ENCODE assay signal across 10 cellular contexts in the genomic region with DNA sequence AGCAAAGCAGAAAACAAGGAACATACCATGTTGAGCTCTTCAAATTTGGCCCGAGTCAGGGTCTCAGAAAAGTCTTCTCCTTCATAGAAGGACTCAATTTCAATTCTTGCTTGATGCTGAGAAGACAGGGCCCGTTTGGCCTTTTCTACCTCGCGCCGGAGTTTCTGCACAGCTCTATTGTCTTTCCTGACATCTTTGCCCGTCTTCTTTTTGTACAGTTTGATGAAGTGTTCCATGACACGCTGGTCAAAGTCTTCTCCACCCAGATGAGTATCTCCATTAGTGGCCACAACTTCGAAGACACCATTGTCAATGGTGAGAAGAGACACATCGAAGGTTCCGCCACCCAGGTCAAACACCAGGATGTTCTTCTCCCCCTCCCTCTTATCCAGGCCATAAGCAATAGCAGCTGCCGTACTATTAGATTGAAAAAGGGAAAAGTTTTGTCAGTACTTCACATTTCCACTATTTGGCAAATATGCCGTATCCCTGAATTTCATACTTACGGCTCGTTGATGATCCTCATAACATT. TPM values are rescaled to one million over a fixed set of nuclear protein-coding genes. Genes with fewer than 3 reads are reported as not detected.
DNase-seq lines count a peak whose midpoint lies in the region; ATAC-seq, FAIRE-seq and TF ChIP-seq lines count a peak whose summit lies in the region.
"Had no signal": no experiment of that assay in that cellular context is flagged by ENCODE, and none has a peak within 500 bp of the region (broad histone marks: within the 10 kb centered on the region; RNA-seq: fewer than 3 reads in every experiment).

No MANE protein-coding gene starts in this region.

- no peak overlapping the region for H2AFZ ChIP-seq in K562 (ENCODE audit: low read depth, low read length)

- H3K27ac ChIP-seq in right atrium auricular region (no peak overlapping the region), K562 (ENCODE audit: extremely low read depth, low read depth, low read length) (peak overlapping the region; percentile 52), esophagus squamous epithelium (no peak overlapping the region)

- no peaks in the 10 kb centered on the region for H3K27me3 Mint-ChIP-seq in memory B cell

- H3K4me2 ChIP-seq in K562 (ENCODE audit: insufficient read depth, low read length) = peak overlapping the region; percentile 97

- H3K4me1 Mint-ChIP-seq in memory B cell = peaks cover 32% of the 10 kb centered on the region

- WGBS in K562 (ENCODE audit: insufficient coverage, low coverage, missing lambda C conversion rate) = 17% methylated on average over 14 of the region's 14 CpGs
- WGBS in esophagus squamous epithelium, 2 donors = 75 to 83% methylated on average over 14 of the region's 14 CpGs
- 77 to 85% methylated on average over 14 of the region's 14 CpGs for WGBS in lower leg skin, 2 donors

- TF ChIP-seq POLR2A in K562 (conservative IDR thresholded peaks at IDR 0.05) (no peak), esophagus squamous epithelium (IDR thresholded peaks at IDR 0.05) (no peak), lower leg skin (IDR thresholded peaks at IDR 0.05) (no peak)

- H3K9me1 ChIP-seq in K562 (ENCODE audit: control insufficient read depth, insufficient read depth, low read length) = no peaks in the 10 kb centered on the region

- H4K20me1 ChIP-seq in K562 (replicated peaks; ENCODE audit: control insufficient read depth, insufficient read depth, low read length) = peaks cover 60% of the 10 kb centered on the region

- H3K36me3 Mint-ChIP-seq in memory B cell = peaks cover 22% of the 10 kb centered on the region

- DNase-seq in right atrium auricular region (ENCODE audit: low spot score) = no peak
- DNase-seq in left cardiac atrium = no peak
- DNase-seq in K562 (ENCODE audit: extremely low read depth in 1 of 4, low spot score in 3 of 4) = peak in 1 of 4 experiments; percentile 19
- no peak for DNase-seq in memory B cell (ENCODE audit: low spot score in 2 of 2)
- no peak for DNase-seq in activated gamma-delta T cell treated with Interleukin-2 at 50 U/mL for 16 hours
- DNase-seq in esophagus squamous epithelium (lab: John Stamatoyannopoulos, UW) = no peak
- DNase-seq in lower leg skin (ENCODE audit: low spot score in 2 of 2) = no peak
- DNase-seq: NCI-H510A had no signal

- H3K9ac ChIP-seq in K562 (ENCODE audit: insufficient read depth in 1 of 2, low read depth in 2 of 2, low read length in 2 of 2) = peak overlapping the region; percentile 84 to 96; a peak in 3 of 4 replicates

- peak overlapping the region; percentile 91 to 97 for H3K4me3 ChIP-seq in right atrium auricular region
- H3K4me3 ChIP-seq in K562 = peak overlapping the region; percentile 92
- peak overlapping the region in 2 of 4 donors; percentile 86 to 97 for H3K4me3 ChIP-seq in esophagus squamous epithelium
- no peak overlapping the region for H3K4me3 ChIP-seq in lower leg skin (ENCODE audit: low read depth, poor library complexity, severe bottlenecking)

- no peak for ATAC-seq in left cardiac atrium
- no peak for ATAC-seq in K562
- ATAC-seq in memory B cell (ENCODE audit: low read depth) = no peak
- ATAC-seq in GM21390 (IDR thresholded peaks at IDR 0.05; ENCODE audit: unreplicated experiment) = no peak

- no TSS peak for BruUV-seq in K562 (replicated peaks; lab: Mats Ljungman, UMichigan)

- in situ Hi-C loops in K562 (cut with MboI) = no loop called here

- H3K79me2 ChIP-seq in K562 (ENCODE audit: control insufficient read depth, insufficient read depth, low read length) = peaks cover 70% of the 10 kb centered on the region

- no peak for TF ChIP-seq RAD21 in K562 (CRISPR knock-in tag; conservative IDR thresholded peaks at IDR 0.05 in 1 of 2, IDR thresholded peaks at IDR 0.05 in 1 of 2)

- H3K9me3 ChIP-seq in right atrium auricular region (no peaks in the 10 kb centered on the region), K562 (replicated peaks; ENCODE audit: control insufficient read depth, insufficient read depth, low read depth, low read length) (no peaks in the 10 kb centered on the region), esophagus squamous epithelium (no peaks in the 10 kb centered on the region)
- H3K9me3 ChIP-seq: neutrophil had no signal

- no peak for TF ChIP-seq CTCF in right atrium auricular region (IDR thresholded peaks at IDR 0.05)
- TF ChIP-seq CTCF in K562 (IDR thresholded peaks at IDR 0.05 in 2 of 3, conservative IDR thresholded peaks at IDR 0.05 in 1 of 3; ENCODE audit: insufficient read depth in 2 of 3, low read depth in 1 of 3, low read length in 3 of 3) = no peak
- TF ChIP-seq CTCF in esophagus squamous epithelium (IDR thresholded peaks at IDR 0.05) = no peak
- TF ChIP-seq CTCF in lower leg skin (IDR thresholded peaks at IDR 0.05) = no peak

- H3K4me3 Mint-ChIP-seq in memory B cell = peak overlapping the region; percentile 41

- H3K9me3 Mint-ChIP-seq in memory B cell = no peaks in the 10 kb centered on the region

- H3K27ac Mint-ChIP-seq in memory B cell = peak overlapping the region; percentile 74

- H3K36me3 ChIP-seq in right atrium auricular region (peaks cover 67% of the 10 kb centered on the region), K562 (ENCODE audit: control insufficient read depth, insufficient read depth, low read length) (peaks cover 67% of the 10 kb centered on the region), esophagus squamous epithelium (peaks cover 28 to 58% (median 45%) of the 10 kb centered on the region in 3 donors)

- H3K4me1 ChIP-seq in right atrium auricular region = peaks cover 0 to 63% of the 10 kb centered on the region in 2 donors
- H3K4me1 ChIP-seq in K562 (replicated peaks in 1 of 2; ENCODE audit: control insufficient read depth in 2 of 2, insufficient read depth in 2 of 2, low read length in 2 of 2) = peaks cover 19 to 31% of the 10 kb centered on the region in 2 experiments; a peak in 4 of 5 replicates
- peaks cover 21 to 77% (median 46%) of the 10 kb centered on the region in 3 donors for H3K4me1 ChIP-seq in esophagus squamous epithelium

- H3K27me3 ChIP-seq in right atrium auricular region (no peaks in the 10 kb centered on the region), K562 (ENCODE audit: control insufficient read depth in 2 of 2, insufficient read depth in 2 of 2, low read length in 2 of 2) (no peaks in the 10 kb centered on the region; a peak in 1 of 5 replicates), esophagus squamous epithelium (no peaks in the 10 kb centered on the region)
- H3K27me3 ChIP-seq: neutrophil had no signal

- TF ChIP-seq EP300 in K562 (IDR thresholded peaks at IDR 0.05; ENCODE audit: low read length) = no peak

- no peak for FAIRE-seq in K562 (lab: Jason Lieb, UNC)

- CTCF ChIA-PET in K562 (lab: Yijun Ruan, JAX; ENCODE audit: low intra/inter-chr PET ratio) = no interaction called here

- POLR2A ChIA-PET in K562 (lab: Yijun Ruan, JAX) = interaction anchor here (0.7 to 6.2 kb wide), 8 partner anchors 15 to 130 kb away, joined by 3 to 75 read pairs (median 4); no protein-coding TSS in a partner anchor

- intact Hi-C loops in left cardiac atrium (cut with DNase I) = loop anchor here in 1 of 2 donors (10.0 kb wide), 1 partner anchor 56 kb away; no protein-coding TSS in a partner anchor
- intact Hi-C loops in K562 (cut with micrococcal nuclease) = no loop called here
- intact Hi-C loops in esophagus squamous epithelium (cut with DNase I) = no loop called here
- intact Hi-C loops in lower leg skin (cut with DNase I; ENCODE audit: low total_unique reads) = no loop called here

RNA-seq across cellular contexts. Expression of a gene that starts 2.2 kb away (rescaled TPM):
- 100 to 1,000 TPM; 128 to 162 TPM for total RNA-seq in right atrium auricular region
- 100 to 1,000 TPM; 273 to 342 TPM for total RNA-seq in left cardiac atrium
- total RNA-seq in K562 (2011; cell fraction: chromatin; rRNA removed; ENCODE audit: low replicate concordance) = 366 and 632 TPM in 2 replicates
- total RNA-seq in K562 (2011; cell fraction: nucleolus; rRNA removed) = 590 and 687 TPM in 2 replicates
- total RNA-seq in K562 (2011; cell fraction: nucleoplasm; rRNA removed) = 558 and 752 TPM in 2 replicates
- 96.5 and 110 TPM in 2 replicates for total RNA-seq in K562 (2014; rRNA removed)
- total RNA-seq in K562 (2014; rRNA removed; fragmentation: Illumina TruSeq; extraction: Trizol) = 64.8 and 71.7 TPM in 2 replicates
- 54.3 and 55.1 TPM in 2 replicates for total RNA-seq in K562 (2015; rRNA removed; fragmentation: Illumina TruSeq; extraction: Trizol)
- total RNA-seq in K562 (2021) = 215 and 223 TPM in 2 replicates
- polyA plus RNA-seq in K562 (2011; rRNA removed) = 124 and 160 TPM in 2 replicates
- polyA plus RNA-seq in K562 (2011; cell fraction: cytosol; rRNA removed) = 64.7 and 120 TPM in 2 replicates
- 65.0 and 135 TPM in 2 replicates for polyA plus RNA-seq in K562 (2011; cell fraction: nucleus; rRNA removed)
- polyA plus RNA-seq in K562 (2012) = 209 and 415 TPM in 2 replicates
- 222 and 265 TPM in 2 replicates for polyA plus RNA-seq in K562 (2014; fragmentation: Illumina TruSeq; extraction: Trizol)
- polyA plus RNA-seq in K562 (2014; fragmentation: Nextera tagmentation; extraction: Ambion mirVana) = 100 to 1,000 TPM in 1 of 2 experiments, 10 to 100 TPM in 1; 48.0 to 113 TPM
- 156 and 169 TPM in 2 replicates for polyA plus RNA-seq in K562 (2014; rRNA removed)
- 183 and 250 TPM in 2 replicates for polyA minus RNA-seq in K562 (2011; rRNA and poly(A)+ RNA removed)
- polyA minus RNA-seq in K562 (2011; cell fraction: cytosol; rRNA and poly(A)+ RNA removed) = 152 and 186 TPM in 2 replicates
- 35.9 and 116 TPM in 2 replicates for polyA minus RNA-seq in K562 (2011; cell fraction: nucleus; rRNA and poly(A)+ RNA removed)
- total RNA-seq in esophagus squamous epithelium = 100 to 1,000 TPM in 2 of 4 donors, 10 to 100 TPM in 2; 84.1 to 178 (median 132) TPM
- 10 to 100 TPM; 55.9 to 72.3 (median 65.7) TPM for total RNA-seq in lower leg skin

RNA-seq across cellular contexts. Expression of a gene that starts 22.6 kb away (rescaled TPM):
- total RNA-seq in right atrium auricular region = 10 to 100 TPM; 26.0 to 30.5 TPM
- 10 to 100 TPM; 30.7 to 36.8 TPM for total RNA-seq in left cardiac atrium
- total RNA-seq in K562 (2011; cell fraction: chromatin; rRNA removed; ENCODE audit: low replicate concordance) = 147 and 326 TPM in 2 replicates
- total RNA-seq in K562 (2011; cell fraction: nucleolus; rRNA removed) = 62.2 and 74.2 TPM in 2 replicates
- total RNA-seq in K562 (2011; cell fraction: nucleoplasm; rRNA removed) = 130 and 154 TPM in 2 replicates
- 45.3 and 46.0 TPM in 2 replicates for total RNA-seq in K562 (2014; rRNA removed)
- total RNA-seq in K562 (2014; rRNA removed; fragmentation: Illumina TruSeq; extraction: Trizol) = 66.1 and 71.7 TPM in 2 replicates
- total RNA-seq in K562 (2015; rRNA removed; fragmentation: Illumina TruSeq; extraction: Trizol) = 52.8 and 56.8 TPM in 2 replicates
- total RNA-seq in K562 (2021) = 62.1 and 65.6 TPM in 2 replicates
- 36.3 TPM in 2 replicates for polyA plus RNA-seq in K562 (2011; rRNA removed)
- polyA plus RNA-seq in K562 (2011; cell fraction: cytosol; rRNA removed) = 12.1 and 18.4 TPM in 2 replicates
- 43.5 and 52.1 TPM in 2 replicates for polyA plus RNA-seq in K562 (2011; cell fraction: nucleus; rRNA removed)
- polyA plus RNA-seq in K562 (2012) = 24.5 and 24.6 TPM in 2 replicates
- 40.7 and 45.5 TPM in 2 replicates for polyA plus RNA-seq in K562 (2014; fragmentation: Illumina TruSeq; extraction: Trizol)
- 10 to 100 TPM in 1 of 2 experiments, 1 to 10 TPM in 1; 9.5 to 12.0 TPM for polyA plus RNA-seq in K562 (2014; fragmentation: Nextera tagmentation; extraction: Ambion mirVana)
- 25.7 and 28.6 TPM in 2 replicates for polyA plus RNA-seq in K562 (2014; rRNA removed)
- 96.0 and 122 TPM in 2 replicates for polyA minus RNA-seq in K562 (2011; rRNA and poly(A)+ RNA removed)
- 42.0 and 47.0 TPM in 2 replicates for polyA minus RNA-seq in K562 (2011; cell fraction: cytosol; rRNA and poly(A)+ RNA removed)
- polyA minus RNA-seq in K562 (2011; cell fraction: nucleus; rRNA and poly(A)+ RNA removed) = 42.1 and 80.3 TPM in 2 replicates
- 10 to 100 TPM; 34.8 to 65.4 (median 44.1) TPM for total RNA-seq in esophagus squamous epithelium
- total RNA-seq in lower leg skin = 10 to 100 TPM; 50.9 to 79.0 (median 53.4) TPM

RNA-seq across cellular contexts. Expression of a gene that starts 38.6 kb away (rescaled TPM):
- total RNA-seq in right atrium auricular region (10 to 100 TPM in 1 of 2 donors, 1 to 10 TPM in 1; 7.5 to 12.1 TPM), left cardiac atrium (10 to 100 TPM in 1 of 2 donors, 1 to 10 TPM in 1; 8.3 to 10.0 TPM), K562 (2014; rRNA removed) (38.3 and 52.9 TPM in 2 replicates), K562 (2014; rRNA removed; fragmentation: Illumina TruSeq; extraction: Trizol) (46.6 and 50.3 TPM in 2 replicates), K562 (2015; rRNA removed; fragmentation: Illumina TruSeq; extraction: Trizol) (47.5 and 49.4 TPM in 2 replicates), K562 (2021) (47.4 and 51.5 TPM in 2 replicates), esophagus squamous epithelium (10 to 100 TPM; 12.5 to 23.0 (median 15.0) TPM), lower leg skin (10 to 100 TPM; 12.3 to 17.9 (median 14.1) TPM)
- 14.7 and 22.7 TPM in 2 replicates for total RNA-seq in K562 (2011; cell fraction: chromatin; rRNA removed; ENCODE audit: low replicate concordance)
- total RNA-seq in K562 (2011; cell fraction: nucleolus; rRNA removed) = 18.2 and 21.8 TPM in 2 replicates
- total RNA-seq in K562 (2011; cell fraction: nucleoplasm; rRNA removed) = 18.0 and 21.3 TPM in 2 replicates
- polyA plus RNA-seq in K562 (2011; rRNA removed) (68.2 and 68.4 TPM in 2 replicates), K562 (2014; fragmentation: Illumina TruSeq; extraction: Trizol) (52.7 and 59.3 TPM in 2 replicates), K562 (2014; fragmentation: Nextera tagmentation; extraction: Ambion mirVana) (100 to 1,000 TPM in 1 of 2 experiments, 10 to 100 TPM in 1; 81.5 to 113 TPM), K562 (2014; rRNA removed) (52.8 and 54.2 TPM in 2 replicates)
- 58.3 and 66.8 TPM in 2 replicates for polyA plus RNA-seq in K562 (2011; cell fraction: cytosol; rRNA removed)
- polyA plus RNA-seq in K562 (2011; cell fraction: nucleus; rRNA removed) = 39.3 and 47.1 TPM in 2 replicates
- polyA plus RNA-seq in K562 (2012) = 40.4 and 73.3 TPM in 2 replicates
- 40.8 and 47.8 TPM in 2 replicates for polyA minus RNA-seq in K562 (2011; rRNA and poly(A)+ RNA removed)
- 17.8 and 19.6 TPM in 2 replicates for polyA minus RNA-seq in K562 (2011; cell fraction: cytosol; rRNA and poly(A)+ RNA removed)
- 6.1 and 10.8 TPM in 2 replicates for polyA minus RNA-seq in K562 (2011; cell fraction: nucleus; rRNA and poly(A)+ RNA removed)

RNA-seq across cellular contexts. Expression of a gene that starts 49.4 kb away (rescaled TPM):
- 10 to 100 TPM; 28.5 to 32.9 TPM for total RNA-seq in right atrium auricular region
- total RNA-seq in left cardiac atrium = 10 to 100 TPM; 34.0 to 38.9 TPM
- total RNA-seq in K562 (2011; cell fraction: chromatin; rRNA removed; ENCODE audit: low replicate concordance) = 6.8 and 18.2 TPM in 2 replicates
- 5.5 and 5.7 TPM in 2 replicates for total RNA-seq in K562 (2011; cell fraction: nucleolus; rRNA removed)
- 11.7 and 18.9 TPM in 2 replicates for total RNA-seq in K562 (2011; cell fraction: nucleoplasm; rRNA removed)
- total RNA-seq in K562 (2014; rRNA removed) = 18.8 and 23.1 TPM in 2 replicates
- total RNA-seq in K562 (2014; rRNA removed; fragmentation: Illumina TruSeq; extraction: Trizol) = 41.0 and 48.5 TPM in 2 replicates
- total RNA-seq in K562 (2015; rRNA removed; fragmentation: Illumina TruSeq; extraction: Trizol) = 33.7 and 36.5 TPM in 2 replicates
- 41.5 and 44.8 TPM in 2 replicates for total RNA-seq in K562 (2021)
- polyA plus RNA-seq in K562 (2011; rRNA removed) = 27.4 and 44.8 TPM in 2 replicates
- polyA plus RNA-seq in K562 (2011; cell fraction: cytosol; rRNA removed) = 10.1 and 24.5 TPM in 2 replicates
- polyA plus RNA-seq in K562 (2011; cell fraction: nucleus; rRNA removed) = 5.7 and 10.9 TPM in 2 replicates
- 26.5 and 30.6 TPM in 2 replicates for polyA plus RNA-seq in K562 (2012)
- 36.0 and 40.9 TPM in 2 replicates for polyA plus RNA-seq in K562 (2014; fragmentation: Illumina TruSeq; extraction: Trizol)
- 10 to 100 TPM; 35.0 to 38.3 TPM for polyA plus RNA-seq in K562 (2014; fragmentation: Nextera tagmentation; extraction: Ambion mirVana)
- polyA plus RNA-seq in K562 (2014; rRNA removed) = 25.4 and 30.0 TPM in 2 replicates
- polyA minus RNA-seq in K562 (2011; rRNA and poly(A)+ RNA removed) = 37.4 and 46.7 TPM in 2 replicates
- 16.5 and 21.3 TPM in 2 replicates for polyA minus RNA-seq in K562 (2011; cell fraction: cytosol; rRNA and poly(A)+ RNA removed)
- polyA minus RNA-seq in K562 (2011; cell fraction: nucleus; rRNA and poly(A)+ RNA removed) = 3.4 and 8.1 TPM in 2 replicates
- 10 to 100 TPM; 18.0 to 31.3 (median 26.6) TPM for total RNA-seq in esophagus squamous epithelium
- 10 to 100 TPM; 26.0 to 29.9 (median 29.5) TPM for total RNA-seq in lower leg skin
